In the genomic region with DNA sequence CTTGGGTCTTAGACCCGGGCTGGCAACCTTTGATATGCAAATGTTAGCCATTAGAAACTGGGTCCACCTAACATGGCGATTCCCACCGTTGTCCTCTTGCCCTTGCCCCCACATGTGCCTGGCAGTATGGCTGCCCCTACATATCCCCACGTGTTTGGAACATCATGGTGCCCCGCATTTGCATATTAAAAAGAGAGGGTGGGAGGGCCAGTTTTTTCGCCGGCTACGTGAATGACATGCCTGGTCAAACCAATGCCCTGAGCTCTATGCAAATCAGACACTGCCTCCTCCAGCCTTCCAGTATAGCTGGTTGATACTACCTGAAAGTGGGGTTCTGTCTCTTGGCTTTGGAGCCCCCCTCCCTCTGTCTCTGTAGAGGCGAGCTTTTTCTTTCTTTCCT, we compare ENCODE assay signal across 25 cellular contexts.
"Had no signal": no experiment of that assay in that cellular context is flagged by ENCODE, and none has a peak within 500 bp of the region (broad histone marks: within the 10 kb centered on the region; RNA-seq: fewer than 3 reads in every experiment).

No MANE protein-coding gene starts in this region.

- H2AFZ ChIP-seq: hepatocyte had no signal

- H3K27ac Mint-ChIP-seq: memory B cell; naive thymus-derived CD8-positive, alpha-beta T cell; nephron; stimulated activated effector memory CD8-positive, alpha-beta T cell treated with anti-CD3 and anti-CD28 coated beads, Interleukin-12 subunit alpha, Interleukin-12 subunit beta, amount 100 ng/mL, for 72 hours; stimulated activated naive CD8-positive, alpha-beta T cell treated with anti-CD3 and anti-CD28 coated beads, Interleukin-15, Interleukin-2, amounts not matched to agents 100 ng/mL and 50 ng/mL, for 24 hours had no signal

- DNase-seq: islet precursor cell; left ventricle myocardium inferior; midbrain; naive thymus-derived CD8-positive, alpha-beta T cell; nucleus accumbens; pancreas; retina; right cardiac atrium; sigmoid colon; small intestine; spleen; stimulated activated CD4-positive, alpha-beta T cell treated with anti-CD3 and anti-CD28 coated beads, Interleukin-4, amount 100 ng/mL, for 24 hours; stimulated activated naive CD4-positive, alpha-beta T cell; tibial artery; trophoblast cell; upper lobe of right lung had no signal

- ATAC-seq: naive thymus-derived CD8-positive, alpha-beta T cell; pancreas; right cardiac atrium; stimulated activated effector memory CD8-positive, alpha-beta T cell treated with anti-CD3 and anti-CD28 coated beads, Interleukin-12 subunit alpha, Interleukin-12 subunit beta, amount 100 ng/mL, for 72 hours; upper lobe of right lung had no signal

- H3K4me1 ChIP-seq: pancreas, prostate gland, sigmoid colon, spleen, suprapubic skin, tibial artery, upper lobe of right lung had no signal

- H3K36me3 Mint-ChIP-seq: memory B cell; naive thymus-derived CD8-positive, alpha-beta T cell; stimulated activated effector memory CD8-positive, alpha-beta T cell treated with anti-CD3 and anti-CD28 coated beads, Interleukin-12 subunit alpha, Interleukin-12 subunit beta, amount 100 ng/mL, for 72 hours had no signal

- H3K4me3 ChIP-seq: hepatocyte, left ventricle myocardium inferior, pancreas, prostate gland, sigmoid colon, spleen, suprapubic skin, thoracic aorta, tibial artery, upper lobe of right lung had no signal

- H3K9me3 Mint-ChIP-seq: memory B cell; naive thymus-derived CD8-positive, alpha-beta T cell; nephron; stimulated activated effector memory CD8-positive, alpha-beta T cell treated with anti-CD3 and anti-CD28 coated beads, Interleukin-12 subunit alpha, Interleukin-12 subunit beta, amount 100 ng/mL, for 72 hours; stimulated activated naive CD8-positive, alpha-beta T cell treated with anti-CD3 and anti-CD28 coated beads, Interleukin-15, Interleukin-2, amounts not matched to agents 100 ng/mL and 50 ng/mL, for 24 hours had no signal

- H3K27ac ChIP-seq: hepatocyte, left ventricle myocardium inferior, pancreas, prostate gland, sigmoid colon, spleen, suprapubic skin, thoracic aorta, tibial artery, upper lobe of right lung had no signal

- H3K4me2 ChIP-seq: hepatocyte had no signal

- H3K36me3 ChIP-seq: left ventricle myocardium inferior, pancreas, prostate gland, sigmoid colon, spleen, suprapubic skin, thoracic aorta, tibial artery, upper lobe of right lung had no signal

- H3K4me3 Mint-ChIP-seq: memory B cell; naive thymus-derived CD8-positive, alpha-beta T cell; nephron; neural crest cell; stimulated activated effector memory CD8-positive, alpha-beta T cell treated with anti-CD3 and anti-CD28 coated beads, Interleukin-12 subunit alpha, Interleukin-12 subunit beta, amount 100 ng/mL, for 72 hours; stimulated activated naive CD8-positive, alpha-beta T cell treated with anti-CD3 and anti-CD28 coated beads, Interleukin-15, Interleukin-2, amounts not matched to agents 100 ng/mL and 50 ng/mL, for 24 hours had no signal

- H3K9me3 ChIP-seq: left ventricle myocardium inferior, pancreas, prostate gland, sigmoid colon, spleen, suprapubic skin, thoracic aorta, tibial artery, upper lobe of right lung had no signal

- H3K27me3 ChIP-seq: hepatocyte, pancreas, sigmoid colon, spleen, suprapubic skin, tibial artery, upper lobe of right lung had no signal

- H3K4me1 Mint-ChIP-seq: memory B cell; naive thymus-derived CD8-positive, alpha-beta T cell; nephron; neural crest cell; stimulated activated effector memory CD8-positive, alpha-beta T cell treated with anti-CD3 and anti-CD28 coated beads, Interleukin-12 subunit alpha, Interleukin-12 subunit beta, amount 100 ng/mL, for 72 hours had no signal
